In genomic region chr10:78102593-78102992, GRCh38 we compare ENCODE assay signal across 2 cellular contexts.
DNase-seq lines count a peak whose midpoint lies in the region; ATAC-seq, FAIRE-seq and TF ChIP-seq lines count a peak whose summit lies in the region.
"Not testable (repeated sequence)": the region's sequence is repeated elsewhere in the genome, so short reads cannot be mapped to it uniquely, and the experiment has no call there.

No MANE protein-coding gene starts in this region.

- not testable (repeated sequence) for H3K4me2 ChIP-seq in K562 (ENCODE audit: insufficient read depth, low read length)

- TF ChIP-seq CTCF in HEK293 (tag by site-specific recombination; IDR thresholded peaks at IDR 0.05); K562 (IDR thresholded peaks at IDR 0.05 in 2 of 3, conservative IDR thresholded peaks at IDR 0.05 in 1 of 3; ENCODE audit: insufficient read depth in 2 of 3, low read depth in 1 of 3, low read length in 3 of 3): not testable (repeated sequence)

- not testable (repeated sequence) for H3K36me3 ChIP-seq in HEK293 (ENCODE audit: control insufficient read depth in 2 of 2, insufficient read depth in 1 of 2, low read length in 2 of 2); K562 (ENCODE audit: control insufficient read depth, insufficient read depth, low read length)

- not testable (repeated sequence) for H3K9me1 ChIP-seq in K562 (ENCODE audit: control insufficient read depth, insufficient read depth, low read length)

- not testable (repeated sequence) for H3K9ac ChIP-seq in K562 (ENCODE audit: insufficient read depth in 1 of 2, low read depth in 2 of 2, low read length in 2 of 2)

- CTCF ChIA-PET in HEK293 (lab: Yijun Ruan, JAX); K562 (lab: Yijun Ruan, JAX; ENCODE audit: low intra/inter-chr PET ratio): not testable (repeated sequence)

- in situ Hi-C loops in K562 (cut with MboI) = not testable (repeated sequence)

- intact Hi-C loops in K562 (cut with micrococcal nuclease) = not testable (repeated sequence)

- not testable (repeated sequence) for H4K20me1 ChIP-seq in K562 (replicated peaks; ENCODE audit: control insufficient read depth, insufficient read depth, low read length)

- not testable (repeated sequence) for DNase-seq in K562 (ENCODE audit: extremely low read depth in 1 of 4, low spot score in 3 of 4)

- H3K4me3 ChIP-seq in HEK293 (ENCODE audit: low read depth, low read length); K562: not testable (repeated sequence)

- H3K9me3 ChIP-seq in HEK293 (ENCODE audit: control insufficient read depth, insufficient read depth, low read depth, low read length); K562 (replicated peaks; ENCODE audit: control insufficient read depth, insufficient read depth, low read depth, low read length): not testable (repeated sequence)

- not testable (repeated sequence) for FAIRE-seq in K562 (lab: Jason Lieb, UNC)

- not testable (repeated sequence) for TF ChIP-seq RAD21 in K562 (CRISPR knock-in tag; conservative IDR thresholded peaks at IDR 0.05 in 1 of 2, IDR thresholded peaks at IDR 0.05 in 1 of 2)

- not testable (repeated sequence) for TF ChIP-seq EP300 in K562 (IDR thresholded peaks at IDR 0.05; ENCODE audit: low read length)

- not testable (repeated sequence) for H3K27ac ChIP-seq in HEK293 (ENCODE audit: extremely low read depth, low read depth, low read length); K562 (ENCODE audit: extremely low read depth, low read depth, low read length)

- H3K4me1 ChIP-seq in HEK293 (ENCODE audit: control insufficient read depth, insufficient read depth, low read length); K562 (replicated peaks in 1 of 2; ENCODE audit: control insufficient read depth in 2 of 2, insufficient read depth in 2 of 2, low read length in 2 of 2): not testable (repeated sequence)

- not testable (repeated sequence) for H2AFZ ChIP-seq in K562 (ENCODE audit: low read depth, low read length)

- POLR2A ChIA-PET in HEK293 (lab: Yijun Ruan, JAX); K562 (lab: Yijun Ruan, JAX): not testable (repeated sequence)

- 0% methylated on average over 2 of the region's 2 CpGs for WGBS in K562 (ENCODE audit: insufficient coverage, low coverage, missing lambda C conversion rate)

- not testable (repeated sequence) for ATAC-seq in K562

- not testable (repeated sequence) for BruUV-seq in K562 (replicated peaks; lab: Mats Ljungman, UMichigan)

- not testable (repeated sequence) for H3K79me2 ChIP-seq in K562 (ENCODE audit: control insufficient read depth, insufficient read depth, low read length)

- H3K27me3 ChIP-seq in K562 (ENCODE audit: control insufficient read depth in 2 of 2, insufficient read depth in 2 of 2, low read length in 2 of 2) = not testable (repeated sequence)

- TF ChIP-seq POLR2A in K562 (conservative IDR thresholded peaks at IDR 0.05) = not testable (repeated sequence)

TF ChIP-seq in HEK293, 187 proteins besides CTCF, POLR2A, EP300 and RAD21:
- TF ChIP-seq ZNF580 (tag by site-specific recombination; IDR thresholded peaks at IDR 0.05) (0 out of 2 replicates have a peak, but pooled peaks have one; percentile 20), ZNF280D (tag by site-specific recombination; IDR thresholded peaks at IDR 0.05) (peak; percentile 73; the same call in 1 of the 2 replicates), ZNF146 (tag by site-specific recombination; IDR thresholded peaks at IDR 0.05) (peak; percentile 88)
TF ChIP-seq in HEK293: peak in this region for 3; not testable (repeated sequence) for 184.

TF ChIP-seq in K562, 482 proteins besides CTCF, POLR2A, EP300 and RAD21:
- peak; percentile 60 for TF ChIP-seq ZNF146 (CRISPR knock-in tag; IDR thresholded peaks at IDR 0.05; ENCODE audit: unreplicated experiment)
